27 cellular contexts compared by ENCODE assay signal in the genomic region with DNA sequence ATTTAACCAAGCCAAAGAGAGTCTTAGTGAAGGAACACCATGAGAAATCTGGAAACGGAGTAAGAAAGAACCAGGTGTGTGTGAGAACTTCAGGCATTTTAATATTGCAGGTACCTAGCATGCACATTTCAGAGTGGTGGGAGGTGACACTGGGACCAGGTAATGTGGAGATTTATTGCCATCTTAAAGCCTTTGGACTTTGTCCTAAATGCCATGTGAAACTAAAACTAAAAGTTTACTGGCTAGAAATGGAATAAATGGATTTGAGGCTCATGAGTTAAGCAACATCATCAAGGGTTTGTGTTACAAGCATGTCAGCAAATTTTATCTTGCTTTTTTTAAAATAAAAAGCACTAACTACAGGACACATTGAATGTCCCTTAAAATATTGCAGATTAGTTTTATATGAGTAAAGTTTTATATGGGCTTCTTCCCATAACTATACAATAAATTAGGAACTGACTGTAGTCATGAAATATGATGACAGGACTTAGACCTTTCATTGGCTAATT.
"Had no signal": no experiment of that assay in that cellular context is flagged by ENCODE, and none has a peak within 500 bp of the region (broad histone marks: within the 10 kb centered on the region; RNA-seq: fewer than 3 reads in every experiment).

No MANE protein-coding gene starts in this region.

- DNase-seq: glutamatergic neuron; heart left ventricle; islet precursor cell; left ventricle myocardium inferior; mesendoderm; midbrain; naive thymus-derived CD8-positive, alpha-beta T cell; nephron progenitor cell; occipital lobe; retina; right cardiac atrium; sigmoid colon; stimulated activated CD4-positive, alpha-beta T cell treated with anti-CD3 and anti-CD28 coated beads, Interleukin-1b, Interleukin-23, amount 100 ng/mL, for 48 hours; stimulated activated CD4-positive, alpha-beta T cell treated with anti-CD3 and anti-CD28 coated beads, Interleukin-2, amount 100 ng/mL, for 48 hours; stimulated activated CD4-positive, alpha-beta T cell treated with anti-CD3 and anti-CD28 coated beads, Interleukin-4, amount 100 ng/mL, for 4 hours; stimulated activated CD8-positive, alpha-beta memory T cell treated with anti-CD3 and anti-CD28 coated beads, Interleukin-4, amount 100 ng/mL, for 48 hours; stimulated activated naive CD4-positive, alpha-beta T cell treated with Interleukin-2 at 50 U/mL for 16 hours; stimulated activated naive CD8-positive, alpha-beta T cell treated with anti-CD3 and anti-CD28 coated beads, Interleukin-15, amount 100 ng/mL, for 72 hours; substantia nigra; uterus had no signal

- H3K27me3 ChIP-seq: heart left ventricle, neural progenitor cell, neutrophil, sigmoid colon, tibial nerve, uterus had no signal

- H3K36me3 ChIP-seq: heart left ventricle, left ventricle myocardium inferior, neural progenitor cell, neutrophil, prostate gland, sigmoid colon, tibial nerve, uterus had no signal

- H3K4me3 ChIP-seq: heart left ventricle, left ventricle myocardium inferior, lung, neural progenitor cell, prostate gland, sigmoid colon, smooth muscle cell, tibial nerve, uterus had no signal

- ATAC-seq: heart left ventricle; naive thymus-derived CD8-positive, alpha-beta T cell; right cardiac atrium; stimulated activated memory B cell treated with anti-CD40 and anti-IgM and Interleukin-4, amounts not matched to agents 10 μg/mL and 1 μg/mL and 100 μg/mL, for 72 hours; stimulated activated naive CD8-positive, alpha-beta T cell treated with anti-CD3 and anti-CD28 coated beads, Interleukin-15, amount 100 ng/mL, for 72 hours had no signal

- H3K4me1 ChIP-seq: heart left ventricle, left ventricle myocardium inferior, neural progenitor cell, prostate gland, sigmoid colon, tibial nerve, uterus had no signal

- H3K9ac ChIP-seq: neural progenitor cell had no signal

- H3K9me3 ChIP-seq: left ventricle myocardium inferior, neutrophil, prostate gland, sigmoid colon, tibial nerve, uterus had no signal

- H2AFZ ChIP-seq: neural progenitor cell had no signal

- H3K4me2 ChIP-seq: neural progenitor cell, smooth muscle cell had no signal

- H3K27ac ChIP-seq: heart left ventricle, left ventricle myocardium inferior, neural progenitor cell, neutrophil, prostate gland, sigmoid colon, tibial nerve, uterus had no signal
